Comparison of ENCODE assay signal across 23 cellular contexts in the genomic region with DNA sequence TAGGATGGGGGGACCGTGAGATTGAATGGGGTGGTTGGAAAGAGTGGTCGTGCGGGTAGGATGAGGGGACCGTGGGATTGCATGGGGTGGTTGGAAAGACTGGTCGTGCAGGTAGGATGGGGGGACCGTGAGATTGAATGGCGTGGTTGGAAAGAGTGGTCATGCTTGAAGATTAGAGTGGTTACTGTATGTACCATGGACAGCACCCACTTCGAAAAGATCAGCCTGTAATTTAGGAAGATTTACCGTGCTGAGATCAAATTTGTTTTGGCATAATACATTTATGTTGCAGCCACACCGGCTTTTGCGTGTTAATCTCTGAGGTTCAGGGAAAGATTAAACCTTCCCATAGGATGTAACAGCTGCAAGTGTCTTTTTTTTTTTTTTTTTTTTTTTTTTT.
DNase-seq lines count a peak whose midpoint lies in the region; ATAC-seq, FAIRE-seq and TF ChIP-seq lines count a peak whose summit lies in the region.
"Had no signal": no experiment of that assay in that cellular context is flagged by ENCODE, and none has a peak within 500 bp of the region (broad histone marks: within the 10 kb centered on the region; RNA-seq: fewer than 3 reads in every experiment).

No MANE protein-coding gene starts in this region.

- TF ChIP-seq RAD21 in HepG2 (CRISPR knock-in tag; IDR thresholded peaks at IDR 0.05) = no peak

- TF ChIP-seq POLR2A in HepG2 (IDR thresholded peaks at IDR 0.05; ENCODE audit: insufficient read depth in 1 of 2, low read depth in 2 of 2, low read length in 2 of 2) = no peak
- TF ChIP-seq POLR2A in right lobe of liver (IDR thresholded peaks at IDR 0.05) = no peak
- no peak for TF ChIP-seq POLR2A in GM18505 (IDR thresholded peaks at IDR 0.05; ENCODE audit: borderline replicate concordance, extremely low read depth, insufficient read depth, insufficient read length)

- BruUV-seq in HepG2 (replicated peaks; lab: Mats Ljungman, UMichigan) = no TSS peak

- no peak for DNase-seq in HepG2 (ENCODE audit: low spot score)
- DNase-seq in right lobe of liver = no peak
- DNase-seq in RPMI7951 (ENCODE audit: low read depth) = peak; percentile 33
- DNase-seq in epithelial cell of esophagus (ENCODE audit: low read depth) = peak; percentile 29
- no peak for DNase-seq in brain microvascular endothelial cell
- DNase-seq in SKM-1 treated with dmso at 0.1 percent for 144 hours (lab: John Stamatoyannopoulos, UW; ENCODE audit: unreplicated experiment) = no peak
- DNase-seq: AML-193; CD4-positive, alpha-beta T cell; DMS53; GOT3; MV-4-11; NCI-H1105 treated with DMSO at 0.1 percent for 48 hours; NCI-H146; NCI-H2029; NCI-H446 treated with DMSO at 0.1 percent for 48 hours; NCI-H526; SIG-M5 had no signal

- H3K36me3 ChIP-seq in HepG2 (replicated peaks in 1 of 2; ENCODE audit: control insufficient read depth in 1 of 2, insufficient read depth in 2 of 2, low read length in 2 of 2) (no peaks in the 10 kb centered on the region), right lobe of liver (no peaks in the 10 kb centered on the region), brain microvascular endothelial cell (replicated peaks) (no peaks in the 10 kb centered on the region)
- H3K36me3 ChIP-seq: BLaER1 treated with 17β-estradiol and CSF1 and Interleukin-3, amounts not matched to agents 10 nM and 100 nM; HAP-1 had no signal

- in situ Hi-C loops in HepG2 (cut with HindIII; ENCODE audit: extremely low pct_ligation_motif_present, low pct_unique_long_range_greater_than_20kb) = no loop called here
- in situ Hi-C loops in brain microvascular endothelial cell (cut with HindIII; ENCODE audit: low pct_ligation_motif_present, low sequenced_read_pairs) = no loop called here

- H3K9me3 ChIP-seq in HepG2 (ENCODE audit: low read length) (no peaks in the 10 kb centered on the region), right lobe of liver (no peaks in the 10 kb centered on the region)
- H3K9me3 ChIP-seq: BLaER1 treated with 17β-estradiol and CSF1 and Interleukin-3, amounts not matched to agents 10 nM and 100 nM; HAP-1 had no signal

- H4K20me1 ChIP-seq in HepG2 (ENCODE audit: insufficient read depth, low read length) = no peaks in the 10 kb centered on the region
- H4K20me1 ChIP-seq: BLaER1 treated with 17β-estradiol and CSF1 and Interleukin-3, amounts not matched to agents 10 nM and 100 nM had no signal

- TF ChIP-seq EP300 in HepG2 (IDR thresholded peaks at IDR 0.05; ENCODE audit: low read depth in 2 of 2, low read length in 2 of 2) (no peak), HepG2 (CRISPR knock-in tag; IDR thresholded peaks at IDR 0.05; ENCODE audit: borderline replicate concordance) (no peak)

- H3K4me1 ChIP-seq in HepG2 (ENCODE audit: insufficient read depth, low read length) (no peaks in the 10 kb centered on the region), right lobe of liver (no peaks in the 10 kb centered on the region)
- H3K4me1 ChIP-seq: BLaER1 treated with 17β-estradiol and CSF1 and Interleukin-3, amounts not matched to agents 10 nM and 100 nM; HAP-1 had no signal

- no peak overlapping the region for H3K9ac ChIP-seq in HepG2 (ENCODE audit: insufficient read depth, low read depth, low read length)
- H3K9ac ChIP-seq: BLaER1 treated with 17β-estradiol and CSF1 and Interleukin-3, amounts not matched to agents 10 nM and 100 nM had no signal

- CTCF ChIA-PET in HepG2 (lab: Yijun Ruan, JAX; ENCODE audit: low intra/inter-chr PET ratio, low total read pairs) = no interaction called here

- no peak for ATAC-seq in HepG2
- no peak for ATAC-seq in right lobe of liver
- no peak for ATAC-seq in GM18505 (IDR thresholded peaks at IDR 0.05; ENCODE audit: unreplicated experiment)
- ATAC-seq: Panc1 had no signal

- 20% methylated on average over 11 of the region's 11 CpGs for WGBS in HepG2 (ENCODE audit: low lambda C conversion rate)
- 76% methylated on average over 11 of the region's 11 CpGs for WGBS in right lobe of liver (ENCODE audit: insufficient coverage, low coverage, low lambda C conversion rate, missing lambda C conversion rate)

- H3K27me3 ChIP-seq in HepG2 (ENCODE audit: control insufficient read depth in 1 of 2, insufficient read depth in 2 of 2, low read length in 2 of 2) (no peaks in the 10 kb centered on the region), right lobe of liver (no peaks in the 10 kb centered on the region), brain microvascular endothelial cell (replicated peaks) (no peaks in the 10 kb centered on the region)
- H3K27me3 ChIP-seq: BLaER1 treated with 17β-estradiol and CSF1 and Interleukin-3, amounts not matched to agents 10 nM and 100 nM had no signal

- intact Hi-C loops in HepG2 (cut with micrococcal nuclease; ENCODE audit: unreplicated experiment) = no loop called here
- intact Hi-C loops in right lobe of liver (cut with DNase I) = no loop called here

- no peaks in the 10 kb centered on the region for H3K79me2 ChIP-seq in HepG2 (ENCODE audit: insufficient read depth, low read length)

- H3K27ac ChIP-seq in HepG2 (ENCODE audit: extremely low read length, insufficient read depth, low read length) (no peak overlapping the region), right lobe of liver (no peak overlapping the region), brain microvascular endothelial cell (no peak overlapping the region)
- H3K27ac ChIP-seq: BLaER1 treated with 17β-estradiol and CSF1 and Interleukin-3, amounts not matched to agents 10 nM and 100 nM; SK-N-MC had no signal

- no peak overlapping the region for H2AFZ ChIP-seq in HepG2 (ENCODE audit: low read length)

- POLR2A ChIA-PET in HepG2 (lab: Yijun Ruan, JAX) = no interaction called here

- no peak for TF ChIP-seq CTCF in HepG2 (CRISPR knock-in tag; IDR thresholded peaks at IDR 0.05)
- TF ChIP-seq CTCF in right lobe of liver (IDR thresholded peaks at IDR 0.05) = no peak
- TF ChIP-seq CTCF in epithelial cell of esophagus (IDR thresholded peaks at IDR 0.05; ENCODE audit: insufficient read depth, low read depth, low read length, missing control alignments) = no peak
- no peak for TF ChIP-seq CTCF in brain microvascular endothelial cell (IDR thresholded peaks at IDR 0.05; ENCODE audit: low read depth, low read length, missing control alignments)

- no peak for FAIRE-seq in HepG2 (lab: Jason Lieb, UNC)
- FAIRE-seq: A204.1 had no signal

- H3K4me3 ChIP-seq in HepG2 (replicated peaks in 1 of 3; ENCODE audit: insufficient read depth in 1 of 3, low read depth in 2 of 3, low read length in 3 of 3) = no peak overlapping the region
- H3K4me3 ChIP-seq in right lobe of liver = no peak overlapping the region
- no peak overlapping the region for H3K4me3 ChIP-seq in epithelial cell of esophagus (ENCODE audit: low read length)
- no peak overlapping the region for H3K4me3 ChIP-seq in brain microvascular endothelial cell (ENCODE audit: low read depth, low read length)
- H3K4me3 ChIP-seq: BLaER1 treated with 17β-estradiol and CSF1 and Interleukin-3, amounts not matched to agents 10 nM and 100 nM; HAP-1; SK-N-MC had no signal

- no peak overlapping the region for H3K4me2 ChIP-seq in HepG2 (ENCODE audit: low read depth, low read length)
- H3K4me2 ChIP-seq: BLaER1 treated with 17β-estradiol and CSF1 and Interleukin-3, amounts not matched to agents 10 nM and 100 nM had no signal

TF ChIP-seq in HepG2, 621 proteins besides CTCF, POLR2A, EP300 and RAD21:
- TF ChIP-seq REST (IDR thresholded peaks at IDR 0.05; ENCODE audit: borderline replicate concordance in 1 of 2, low read depth in 1 of 2, low read length in 2 of 2) (peak; percentile 21 to 87), ZNF44 (CRISPR knock-in tag; IDR thresholded peaks at IDR 0.05) (no peak), NCOR1 (IDR thresholded peaks at IDR 0.05; ENCODE audit: borderline replicate concordance, low read length) (no peak), MIER2 (CRISPR knock-in tag; IDR thresholded peaks at IDR 0.05) (0 out of 2 replicates have a peak, but pooled peaks have one; percentile 58), ZNF446 (CRISPR knock-in tag; IDR thresholded peaks at IDR 0.05) (no peak), ZNF710 (CRISPR knock-in tag; IDR thresholded peaks at IDR 0.05; ENCODE audit: borderline replicate concordance) (no peak)
TF ChIP-seq in HepG2: peak in this region for 2.

Comparison
In these comparisons a context has a peak if more than half of its experiments do, and no peak if none do; other contexts are left out.
1. DNase-seq: peak in RPMI7951 (single experiment) and epithelial cell of esophagus (single experiment); none in HepG2 (single experiment), right lobe of liver (0 of 3), brain microvascular endothelial cell (single experiment) and SKM-1 treated with dmso at 0.1 percent for 144 hours (single experiment).